In the genomic region with DNA sequence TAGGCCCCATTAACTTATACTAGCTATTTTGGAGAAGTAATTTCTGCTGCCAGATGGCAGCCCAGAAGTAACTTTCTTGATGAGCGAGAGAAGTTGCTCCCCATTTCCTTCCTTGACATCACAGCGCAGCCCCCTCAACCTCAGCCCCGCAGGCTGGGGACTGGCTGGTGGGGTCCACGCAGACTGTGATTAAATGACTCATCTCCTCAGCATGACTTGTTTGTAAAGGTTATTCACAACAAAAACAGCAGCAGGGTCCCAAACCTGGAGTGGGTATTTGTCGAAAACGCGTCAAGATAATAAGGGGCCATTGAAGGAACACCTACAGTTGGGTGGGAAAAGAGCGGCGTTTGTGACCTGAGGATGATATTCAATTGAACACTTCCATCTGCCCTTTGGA, we compare ENCODE assay signal across 7 cellular contexts.
"Had no signal": no experiment of that assay in that cellular context is flagged by ENCODE, and none has a peak within 500 bp of the region (broad histone marks: within the 10 kb centered on the region; RNA-seq: fewer than 3 reads in every experiment).

No MANE protein-coding gene starts in this region.

- H3K4me1 ChIP-seq: HAP-1 had no signal

- H3K36me3 ChIP-seq: HAP-1 had no signal

- ATAC-seq: HCT116 had no signal

- H3K9me3 ChIP-seq: HAP-1 had no signal

- DNase-seq: GOT3, H7, IMR-90 had no signal

- H3K9ac ChIP-seq: GM23248 had no signal

- H3K4me3 ChIP-seq: GM23248, HAP-1 had no signal

- H3K9me3 Mint-ChIP-seq: HFFc6 had no signal
